Comparison of ENCODE assay signal across 16 cellular contexts in the genomic region with DNA sequence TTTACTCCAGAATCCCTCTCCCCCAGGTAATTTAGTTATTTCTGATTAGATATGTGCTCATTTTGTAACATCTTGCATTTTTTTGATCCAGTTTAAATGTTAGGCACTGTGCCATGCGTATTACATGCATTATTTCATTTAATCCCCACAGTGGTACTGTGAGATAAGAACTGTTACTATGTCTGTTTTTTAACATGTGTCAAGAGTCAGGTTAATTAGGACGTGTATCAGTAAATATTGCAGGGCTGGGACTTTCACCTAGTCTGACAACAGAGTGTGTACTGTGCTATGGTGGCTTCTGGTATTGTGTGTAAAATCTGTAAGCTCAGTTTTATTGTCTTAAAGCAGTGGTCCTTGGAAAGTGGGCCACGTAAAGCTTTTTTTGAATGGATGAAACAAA. TPM values are rescaled to one million over a fixed set of nuclear protein-coding genes. Genes with fewer than 3 reads are reported as not detected.
A peak's percentile ranks its signal among the peaks of the same experiment; 100 is the strongest.
DNase-seq lines count a peak whose midpoint lies in the region; ATAC-seq and TF ChIP-seq lines count a peak whose summit lies in the region.
"Had no signal": no experiment of that assay in that cellular context is flagged by ENCODE, and none has a peak within 500 bp of the region (broad histone marks: within the 10 kb centered on the region; RNA-seq: fewer than 3 reads in every experiment).

No MANE protein-coding gene starts in this region.

- TF ChIP-seq CTCF in chondrocyte (IDR thresholded peaks at IDR 0.05) (no peak), mesothelial cell of epicardium (IDR thresholded peaks at IDR 0.05; ENCODE audit: unreplicated experiment) (no peak)

- H3K9me3 Mint-ChIP-seq in chondrocyte (ENCODE audit: low read depth): no peaks in the 10 kb centered on the region
- no peaks in the 10 kb centered on the region for H3K9me3 Mint-ChIP-seq in mesothelial cell of epicardium

- H3K27me3 Mint-ChIP-seq in chondrocyte (ENCODE audit: low read depth): no peaks in the 10 kb centered on the region
- no peaks in the 10 kb centered on the region for H3K27me3 Mint-ChIP-seq in mesothelial cell of epicardium (ENCODE audit: low read depth)

- H3K36me3 Mint-ChIP-seq in chondrocyte (ENCODE audit: low read depth) (peaks cover 3% of the 10 kb centered on the region), mesothelial cell of epicardium (no peaks in the 10 kb centered on the region)

- ATAC-seq in Right ventricle myocardium inferior (peak; percentile 26), Right ventricle myocardium superior (ENCODE audit: poor library complexity) (no peak), HG03354 (IDR thresholded peaks at IDR 0.05; ENCODE audit: poor library complexity, severe bottlenecking, unreplicated experiment) (no peak), HG03521 (IDR thresholded peaks at IDR 0.05; ENCODE audit: unreplicated experiment) (no peak)

- intact Hi-C loops in Right ventricle myocardium inferior (cut with DNase I) (no loop called here), Right ventricle myocardium superior (cut with DNase I) (no loop called here)

- H3K27ac Mint-ChIP-seq in chondrocyte (ENCODE audit: unreplicated experiment): peak overlapping the region; percentile 66
- H3K27ac Mint-ChIP-seq in mesothelial cell of epicardium: peak overlapping the region; percentile 24

- peaks cover 53% of the 10 kb centered on the region for H3K4me1 Mint-ChIP-seq in chondrocyte (ENCODE audit: low read depth)
- H3K4me1 Mint-ChIP-seq in mesothelial cell of epicardium: peaks cover 21% of the 10 kb centered on the region

- DNase-seq in Right ventricle myocardium inferior (ENCODE audit: missing footprints) (no peak), Right ventricle myocardium superior (no peak), chondrocyte (ENCODE audit: low spot score) (no peak), mesothelial cell of epicardium (ENCODE audit: low spot score in 2 of 2, unreplicated experiment in 2 of 2) (no peak), NCI-H82 treated with DMSO at 0.1 percent for 48 hours (lab: John Stamatoyannopoulos, UW; ENCODE audit: unreplicated experiment) (no peak), NK-92 (lab: John Stamatoyannopoulos, UW; ENCODE audit: unreplicated experiment) (no peak)
- DNase-seq: COR-L47, KBM-7, NCI-H1436 treated with DMSO at 0.1 percent for 48 hours, NCI-H2107, NCI-H345, NCI-H69, SHP77 treated with DMSO at 0.1 percent for 48 hours had no signal

- H3K4me3 Mint-ChIP-seq in chondrocyte (ENCODE audit: unreplicated experiment): no peak overlapping the region
- no peak overlapping the region for H3K4me3 Mint-ChIP-seq in mesothelial cell of epicardium
- H3K4me3 Mint-ChIP-seq: CD14-positive monocyte had no signal

RNA-seq across cellular contexts. Expression of gene RSPRY1, which starts 10.6 kb away (rescaled TPM):
- total RNA-seq in Right ventricle myocardium inferior (13.8 TPM), Right ventricle myocardium superior (13.4 TPM), chondrocyte (38.9 to 48.7 TPM (median 42.6 TPM) in 3 replicates), mesothelial cell of epicardium (43.8 to 50.7 TPM (median 44.0 TPM) in 3 replicates)

RNA-seq across cellular contexts. Expression of gene PSME3IP1, which starts 10.9 kb away (rescaled TPM):
- total RNA-seq in Right ventricle myocardium inferior (54.2 TPM), Right ventricle myocardium superior (54.8 TPM), chondrocyte (51.3 to 65.5 TPM (median 56.8 TPM) in 3 replicates), mesothelial cell of epicardium (105 to 112 TPM (median 107 TPM) in 3 replicates)

RNA-seq across cellular contexts. Expression of gene ARL2BP, which starts 48.3 kb away (rescaled TPM):
- 64.1 TPM for total RNA-seq in Right ventricle myocardium inferior
- 58.2 TPM for total RNA-seq in Right ventricle myocardium superior
- 69.5 to 89.1 TPM (median 70.1 TPM) in 3 replicates for total RNA-seq in chondrocyte
- total RNA-seq in mesothelial cell of epicardium: 34.4 to 38.2 TPM (median 35.9 TPM) in 3 replicates
